Comparison of ENCODE assay signal across 1 cellular context in the genomic region with DNA sequence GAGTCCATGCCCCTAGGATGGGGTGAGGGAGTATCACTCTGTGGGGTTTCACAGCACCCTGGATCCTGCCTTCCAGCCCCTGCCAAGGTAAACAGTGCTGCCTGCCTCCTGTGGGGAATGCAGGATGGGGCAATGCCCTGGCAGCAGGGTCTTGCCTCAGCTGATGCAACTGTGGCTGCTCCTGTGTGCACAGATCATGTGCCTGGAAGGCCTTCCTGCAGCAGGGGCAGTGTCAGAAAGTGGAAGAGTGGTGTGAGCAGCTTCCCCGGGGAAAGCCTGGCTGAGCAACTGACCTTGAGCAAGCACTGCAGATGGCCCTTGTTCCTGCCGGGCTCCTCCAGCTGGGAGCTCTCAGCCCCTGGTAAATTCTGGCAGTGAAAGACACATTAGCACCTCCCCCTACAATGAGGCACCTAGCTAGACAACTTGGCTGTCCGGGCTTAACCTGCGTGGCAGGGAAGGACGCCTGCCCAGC.
TF ChIP-seq lines count a peak whose summit lies in the region.

No MANE protein-coding gene starts in this region.

TF ChIP-seq in HepG2, 621 proteins besides CTCF, POLR2A, EP300 and RAD21 (continued from another document and continues in another):
- TF ChIP-seq, protein P1, sequence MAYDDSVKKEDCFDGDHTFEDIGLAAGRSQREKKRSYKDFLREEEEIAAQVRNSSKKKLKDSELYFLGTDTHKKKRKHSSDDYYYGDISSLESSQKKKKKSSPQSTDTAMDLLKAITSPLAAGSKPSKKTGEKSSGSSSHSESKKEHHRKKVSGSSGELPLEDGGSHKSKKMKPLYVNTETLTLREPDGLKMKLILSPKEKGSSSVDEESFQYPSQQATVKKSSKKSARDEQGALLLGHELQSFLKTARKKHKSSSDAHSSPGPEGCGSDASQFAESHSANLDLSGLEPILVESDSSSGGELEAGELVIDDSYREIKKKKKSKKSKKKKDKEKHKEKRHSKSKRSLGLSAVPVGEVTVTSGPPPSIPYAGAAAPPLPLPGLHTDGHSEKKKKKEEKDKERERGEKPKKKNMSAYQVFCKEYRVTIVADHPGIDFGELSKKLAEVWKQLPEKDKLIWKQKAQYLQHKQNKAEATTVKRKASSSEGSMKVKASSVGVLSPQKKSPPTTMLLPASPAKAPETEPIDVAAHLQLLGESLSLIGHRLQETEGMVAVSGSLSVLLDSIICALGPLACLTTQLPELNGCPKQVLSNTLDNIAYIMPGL (CRISPR knock-in tag; IDR thresholded peaks at IDR 0.05; ENCODE audit: borderline replicate concordance in 1 of 2, low read depth in 1 of 2): 0 out of 4 replicates have a peak, but pooled peaks of 1 of the 2 experiments have one; percentile 20
- TF ChIP-seq ZXDC (CRISPR knock-in tag; IDR thresholded peaks at IDR 0.05) (no peak), BRCA1 (CRISPR knock-in tag; IDR thresholded peaks at IDR 0.05) (no peak), FOXO1 (CRISPR knock-in tag; IDR thresholded peaks at IDR 0.05) (peak; percentile 41; the same call in 1 of the 2 replicates), SRY (CRISPR knock-in tag; IDR thresholded peaks at IDR 0.05) (no peak), CREM (IDR thresholded peaks at IDR 0.05) (no peak), CREM (CRISPR knock-in tag; IDR thresholded peaks at IDR 0.05) (no peak), ZNF121 (CRISPR knock-in tag; IDR thresholded peaks at IDR 0.05) (no peak), KDM2A (CRISPR knock-in tag; IDR thresholded peaks at IDR 0.05; ENCODE audit: borderline replicate concordance, low read depth) (peak; percentile 67; the same call in 1 of the 2 replicates), NCOA2 (CRISPR knock-in tag; IDR thresholded peaks at IDR 0.05) (peak; percentile 77; the same call in 1 of the 2 replicates), REL (CRISPR knock-in tag; conservative IDR thresholded peaks at IDR 0.05) (no peak), ZBTB4 (CRISPR knock-in tag; IDR thresholded peaks at IDR 0.05; ENCODE audit: borderline replicate concordance) (no peak), ZNF558 (CRISPR knock-in tag; IDR thresholded peaks at IDR 0.05; ENCODE audit: borderline replicate concordance) (no peak), SMAD3 (CRISPR knock-in tag; IDR thresholded peaks at IDR 0.05) (peak; percentile 74; the same call in 1 of the 2 replicates), GABPB1 (CRISPR knock-in tag; IDR thresholded peaks at IDR 0.05) (peak; percentile 81), ZNF362 (CRISPR knock-in tag; IDR thresholded peaks at IDR 0.05; ENCODE audit: borderline replicate concordance) (no peak), SOX5 (CRISPR knock-in tag; IDR thresholded peaks at IDR 0.05; ENCODE audit: borderline replicate concordance) (peak; percentile 65; the same call in 1 of the 2 replicates), MYC (CRISPR knock-in tag; IDR thresholded peaks at IDR 0.05; ENCODE audit: borderline replicate concordance) (peak; percentile 68; the same call in 1 of the 2 replicates), ZNF674 (CRISPR knock-in tag; IDR thresholded peaks at IDR 0.05; ENCODE audit: low read depth) (no peak), SKI (IDR thresholded peaks at IDR 0.05; ENCODE audit: partially characterized antibody) (peak; percentile 71), ZMYM4 (CRISPR knock-in tag; IDR thresholded peaks at IDR 0.05) (peak; percentile 58; the same call in 1 of the 2 replicates), HOXA3 (CRISPR knock-in tag; IDR thresholded peaks at IDR 0.05) (peak; percentile 31; the same call in 1 of the 2 replicates), PAX8 (CRISPR knock-in tag; IDR thresholded peaks at IDR 0.05; ENCODE audit: borderline replicate concordance) (no peak), NR2F6 (IDR thresholded peaks at IDR 0.05) (peak; percentile 32; the same call in 1 of the 2 replicates), NR2F6 (CRISPR knock-in tag; IDR thresholded peaks at IDR 0.05) (peak; percentile 12; the same call in 1 of the 2 replicates), ERF (CRISPR knock-in tag; IDR thresholded peaks at IDR 0.05) (no peak; the same call in 1 of the 2 replicates), MAZ (IDR thresholded peaks at IDR 0.05; ENCODE audit: borderline replicate concordance, low read depth, low read length) (no peak), MAZ (CRISPR knock-in tag; IDR thresholded peaks at IDR 0.05; ENCODE audit: low read depth) (peak; percentile 74), POLR2AphosphoS5 (IDR thresholded peaks at IDR 0.05; ENCODE audit: low read depth, low read length) (no peak), GATA4 (IDR thresholded peaks at IDR 0.05; ENCODE audit: borderline replicate concordance, low read depth) (no peak), ZNF709 (CRISPR knock-in tag; IDR thresholded peaks at IDR 0.05) (no peak), ZIK1 (CRISPR knock-in tag; IDR thresholded peaks at IDR 0.05; ENCODE audit: borderline replicate concordance, low read depth) (no peak), MAFF (IDR thresholded peaks at IDR 0.05; ENCODE audit: low read depth, low read length) (no peak), BORCS8-MEF2B (CRISPR knock-in tag; IDR thresholded peaks at IDR 0.05) (peak; percentile 50; the same call in 1 of the 2 replicates), WIZ (CRISPR knock-in tag; IDR thresholded peaks at IDR 0.05) (no peak), KAT7 (CRISPR knock-in tag; IDR thresholded peaks at IDR 0.05; ENCODE audit: borderline replicate concordance) (peak; percentile 83; the same call in 1 of the 2 replicates), SPEN (CRISPR knock-in tag; IDR thresholded peaks at IDR 0.05; ENCODE audit: low read depth) (peak; percentile 22; the same call in 1 of the 2 replicates), FOSL2 (CRISPR knock-in tag; IDR thresholded peaks at IDR 0.05) (peak; percentile 71), ZBTB38 (CRISPR knock-in tag; IDR thresholded peaks at IDR 0.05) (peak; percentile 43; the same call in 1 of the 2 replicates), KLF15 (CRISPR knock-in tag; IDR thresholded peaks at IDR 0.05; ENCODE audit: borderline replicate concordance) (no peak), ZNF614 (CRISPR knock-in tag; IDR thresholded peaks at IDR 0.05; ENCODE audit: borderline replicate concordance) (0 out of 2 replicates have a peak, but pooled peaks have one; percentile 27)
- TF ChIP-seq, protein P2, sequence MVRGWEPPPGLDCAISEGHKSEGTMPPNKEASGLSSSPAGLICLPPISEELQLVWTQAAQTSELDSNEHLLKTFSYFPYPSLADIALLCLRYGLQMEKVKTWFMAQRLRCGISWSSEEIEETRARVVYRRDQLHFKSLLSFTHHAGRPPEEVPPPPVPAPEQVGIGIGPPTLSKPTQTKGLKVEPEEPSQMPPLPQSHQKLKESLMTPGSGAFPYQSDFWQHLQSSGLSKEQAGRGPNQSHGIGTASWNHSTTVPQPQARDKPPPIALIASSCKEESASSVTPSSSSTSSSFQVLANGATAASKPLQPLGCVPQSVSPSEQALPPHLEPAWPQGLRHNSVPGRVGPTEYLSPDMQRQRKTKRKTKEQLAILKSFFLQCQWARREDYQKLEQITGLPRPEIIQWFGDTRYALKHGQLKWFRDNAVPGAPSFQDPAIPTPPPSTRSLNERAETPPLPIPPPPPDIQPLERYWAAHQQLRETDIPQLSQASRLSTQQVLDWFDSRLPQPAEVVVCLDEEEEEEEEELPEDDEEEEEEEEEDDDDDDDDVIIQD (CRISPR knock-in tag; IDR thresholded peaks at IDR 0.05; ENCODE audit: low read depth): no peak
- TF ChIP-seq, protein P3, sequence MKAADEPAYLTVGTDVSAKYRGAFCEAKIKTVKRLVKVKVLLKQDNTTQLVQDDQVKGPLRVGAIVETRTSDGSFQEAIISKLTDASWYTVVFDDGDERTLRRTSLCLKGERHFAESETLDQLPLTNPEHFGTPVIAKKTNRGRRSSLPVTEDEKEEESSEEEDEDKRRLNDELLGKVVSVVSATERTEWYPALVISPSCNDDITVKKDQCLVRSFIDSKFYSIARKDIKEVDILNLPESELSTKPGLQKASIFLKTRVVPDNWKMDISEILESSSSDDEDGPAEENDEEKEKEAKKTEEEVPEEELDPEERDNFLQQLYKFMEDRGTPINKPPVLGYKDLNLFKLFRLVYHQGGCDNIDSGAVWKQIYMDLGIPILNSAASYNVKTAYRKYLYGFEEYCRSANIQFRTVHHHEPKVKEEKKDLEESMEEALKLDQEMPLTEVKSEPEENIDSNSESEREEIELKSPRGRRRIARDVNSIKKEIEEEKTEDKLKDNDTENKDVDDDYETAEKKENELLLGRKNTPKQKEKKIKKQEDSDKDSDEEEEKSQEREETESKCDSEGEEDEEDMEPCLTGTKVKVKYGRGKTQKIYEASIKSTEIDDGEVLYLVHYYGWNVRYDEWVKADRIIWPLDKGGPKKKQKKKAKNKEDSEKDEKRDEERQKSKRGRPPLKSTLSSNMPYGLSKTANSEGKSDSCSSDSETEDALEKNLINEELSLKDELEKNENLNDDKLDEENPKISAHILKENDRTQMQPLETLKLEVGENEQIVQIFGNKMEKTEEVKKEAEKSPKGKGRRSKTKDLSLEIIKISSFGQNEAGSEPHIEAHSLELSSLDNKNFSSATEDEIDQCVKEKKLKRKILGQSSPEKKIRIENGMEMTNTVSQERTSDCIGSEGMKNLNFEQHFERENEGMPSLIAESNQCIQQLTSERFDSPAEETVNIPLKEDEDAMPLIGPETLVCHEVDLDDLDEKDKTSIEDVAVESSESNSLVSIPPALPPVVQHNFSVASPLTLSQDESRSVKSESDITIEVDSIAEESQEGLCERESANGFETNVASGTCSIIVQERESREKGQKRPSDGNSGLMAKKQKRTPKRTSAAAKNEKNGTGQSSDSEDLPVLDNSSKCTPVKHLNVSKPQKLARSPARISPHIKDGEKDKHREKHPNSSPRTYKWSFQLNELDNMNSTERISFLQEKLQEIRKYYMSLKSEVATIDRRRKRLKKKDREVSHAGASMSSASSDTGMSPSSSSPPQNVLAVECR (CRISPR knock-in tag; IDR thresholded peaks at IDR 0.05; ENCODE audit: borderline replicate concordance): peak; percentile 81; the same call in 1 of the 2 replicates
- TF ChIP-seq, protein P4, sequence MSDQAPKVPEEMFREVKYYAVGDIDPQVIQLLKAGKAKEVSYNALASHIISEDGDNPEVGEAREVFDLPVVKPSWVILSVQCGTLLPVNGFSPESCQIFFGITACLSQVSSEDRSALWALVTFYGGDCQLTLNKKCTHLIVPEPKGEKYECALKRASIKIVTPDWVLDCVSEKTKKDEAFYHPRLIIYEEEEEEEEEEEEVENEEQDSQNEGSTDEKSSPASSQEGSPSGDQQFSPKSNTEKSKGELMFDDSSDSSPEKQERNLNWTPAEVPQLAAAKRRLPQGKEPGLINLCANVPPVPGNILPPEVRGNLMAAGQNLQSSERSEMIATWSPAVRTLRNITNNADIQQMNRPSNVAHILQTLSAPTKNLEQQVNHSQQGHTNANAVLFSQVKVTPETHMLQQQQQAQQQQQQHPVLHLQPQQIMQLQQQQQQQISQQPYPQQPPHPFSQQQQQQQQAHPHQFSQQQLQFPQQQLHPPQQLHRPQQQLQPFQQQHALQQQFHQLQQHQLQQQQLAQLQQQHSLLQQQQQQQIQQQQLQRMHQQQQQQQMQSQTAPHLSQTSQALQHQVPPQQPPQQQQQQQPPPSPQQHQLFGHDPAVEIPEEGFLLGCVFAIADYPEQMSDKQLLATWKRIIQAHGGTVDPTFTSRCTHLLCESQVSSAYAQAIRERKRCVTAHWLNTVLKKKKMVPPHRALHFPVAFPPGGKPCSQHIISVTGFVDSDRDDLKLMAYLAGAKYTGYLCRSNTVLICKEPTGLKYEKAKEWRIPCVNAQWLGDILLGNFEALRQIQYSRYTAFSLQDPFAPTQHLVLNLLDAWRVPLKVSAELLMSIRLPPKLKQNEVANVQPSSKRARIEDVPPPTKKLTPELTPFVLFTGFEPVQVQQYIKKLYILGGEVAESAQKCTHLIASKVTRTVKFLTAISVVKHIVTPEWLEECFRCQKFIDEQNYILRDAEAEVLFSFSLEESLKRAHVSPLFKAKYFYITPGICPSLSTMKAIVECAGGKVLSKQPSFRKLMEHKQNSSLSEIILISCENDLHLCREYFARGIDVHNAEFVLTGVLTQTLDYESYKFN (CRISPR knock-in tag; conservative IDR thresholded peaks at IDR 0.05): peak; percentile 43
